13 cellular contexts compared by ENCODE assay signal in genomic region chr2:20185176-20186022, GRCh38. TPM values are rescaled to one million over a fixed set of nuclear protein-coding genes. Genes with fewer than 3 reads are reported as not detected.
DNase-seq lines count a peak whose midpoint lies in the region; ATAC-seq lines count a peak whose summit lies in the region.
"Had no signal": no experiment of that assay in that cellular context is flagged by ENCODE, and none has a peak within 500 bp of the region (broad histone marks: within the 10 kb centered on the region; RNA-seq: fewer than 3 reads in every experiment).

No MANE protein-coding gene starts in this region.

- H3K36me3 Mint-ChIP-seq in dendritic cell treated with granulocyte-macrophage colony-stimulating factor and Interleukin-4, amounts not matched to agents 40 ng/mL and 50 ng/mL, for 4 days (ENCODE audit: low read depth): no peaks in the 10 kb centered on the region
- H3K36me3 Mint-ChIP-seq in naive thymus-derived CD4-positive, alpha-beta T cell: no peaks in the 10 kb centered on the region
- H3K36me3 Mint-ChIP-seq in natural killer cell treated with Interleukin-12 subunit alpha and Interleukin-12 subunit beta and Interleukin-15 and Interleukin-18, amount 100 ng/mL, for 72 hours: no peaks in the 10 kb centered on the region
- H3K36me3 Mint-ChIP-seq: CD4-positive, CD25-positive, alpha-beta regulatory T cell had no signal

- no peaks in the 10 kb centered on the region for H3K9me3 Mint-ChIP-seq in dendritic cell treated with granulocyte-macrophage colony-stimulating factor and Interleukin-4, amounts not matched to agents 40 ng/mL and 50 ng/mL, for 4 days
- no peaks in the 10 kb centered on the region for H3K9me3 Mint-ChIP-seq in naive thymus-derived CD4-positive, alpha-beta T cell
- H3K9me3 Mint-ChIP-seq in natural killer cell treated with Interleukin-12 subunit alpha and Interleukin-12 subunit beta and Interleukin-15 and Interleukin-18, amount 100 ng/mL, for 72 hours: no peaks in the 10 kb centered on the region
- H3K9me3 Mint-ChIP-seq: CD4-positive, CD25-positive, alpha-beta regulatory T cell had no signal

- H3K4me1 Mint-ChIP-seq in dendritic cell treated with granulocyte-macrophage colony-stimulating factor and Interleukin-4, amounts not matched to agents 40 ng/mL and 50 ng/mL, for 4 days (ENCODE audit: low read depth): peaks cover 56% of the 10 kb centered on the region
- H3K4me1 Mint-ChIP-seq in naive thymus-derived CD4-positive, alpha-beta T cell: no peaks in the 10 kb centered on the region
- no peaks in the 10 kb centered on the region for H3K4me1 Mint-ChIP-seq in natural killer cell treated with Interleukin-12 subunit alpha and Interleukin-12 subunit beta and Interleukin-15 and Interleukin-18, amount 100 ng/mL, for 72 hours (ENCODE audit: low read depth in 2 of 2)
- H3K4me1 Mint-ChIP-seq: CD4-positive, CD25-positive, alpha-beta regulatory T cell had no signal

- no peak overlapping the region for H3K27ac ChIP-seq in naive thymus-derived CD4-positive, alpha-beta T cell (ENCODE audit: low read depth, low read length)

- H3K27me3 ChIP-seq in naive thymus-derived CD4-positive, alpha-beta T cell (ENCODE audit: control insufficient read depth in 2 of 2, insufficient read depth in 2 of 2, low read length in 2 of 2): no peaks in the 10 kb centered on the region

- CTCF ChIA-PET in naive thymus-derived CD4-positive, alpha-beta T cell (lab: Charles Lee): no interaction called here

- no peaks in the 10 kb centered on the region for H3K36me3 ChIP-seq in naive thymus-derived CD4-positive, alpha-beta T cell (ENCODE audit: control insufficient read depth in 2 of 3, insufficient read depth in 3 of 3, low read length in 3 of 3)

- ATAC-seq in naive thymus-derived CD4-positive, alpha-beta T cell: peak; percentile 57
- ATAC-seq in natural killer cell treated with Interleukin-12 subunit alpha and Interleukin-12 subunit beta and Interleukin-15 and Interleukin-18, amount 100 ng/mL, for 72 hours: no peak

- intact Hi-C loops in dendritic cell treated with granulocyte-macrophage colony-stimulating factor and Interleukin-4, amounts not matched to agents 40 ng/mL and 50 ng/mL, for 4 days (cut with micrococcal nuclease): no loop called here
- intact Hi-C loops in naive thymus-derived CD4-positive, alpha-beta T cell (cut with micrococcal nuclease): no loop called here

- H3K9me3 ChIP-seq in naive thymus-derived CD4-positive, alpha-beta T cell (ENCODE audit: control insufficient read depth in 2 of 3, low read length in 3 of 3): no peaks in the 10 kb centered on the region

- H3K4me3 ChIP-seq in naive thymus-derived CD4-positive, alpha-beta T cell (ENCODE audit: low read length): no peak overlapping the region

- peaks cover 8% of the 10 kb centered on the region for H3K27me3 Mint-ChIP-seq in dendritic cell treated with granulocyte-macrophage colony-stimulating factor and Interleukin-4, amounts not matched to agents 40 ng/mL and 50 ng/mL, for 4 days
- peaks cover 0 to 5% (median 0%) of the 10 kb centered on the region in 5 donors for H3K27me3 Mint-ChIP-seq in naive thymus-derived CD4-positive, alpha-beta T cell
- H3K27me3 Mint-ChIP-seq in natural killer cell treated with Interleukin-12 subunit alpha and Interleukin-12 subunit beta and Interleukin-15 and Interleukin-18, amount 100 ng/mL, for 72 hours: peaks cover 3 to 8% of the 10 kb centered on the region in 2 donors
- H3K27me3 Mint-ChIP-seq: CD4-positive, CD25-positive, alpha-beta regulatory T cell had no signal

- H3K4me3 Mint-ChIP-seq in dendritic cell treated with granulocyte-macrophage colony-stimulating factor and Interleukin-4, amounts not matched to agents 40 ng/mL and 50 ng/mL, for 4 days: peak overlapping the region; percentile 63
- H3K4me3 Mint-ChIP-seq in naive thymus-derived CD4-positive, alpha-beta T cell: no peak overlapping the region
- H3K4me3 Mint-ChIP-seq in natural killer cell treated with Interleukin-12 subunit alpha and Interleukin-12 subunit beta and Interleukin-15 and Interleukin-18, amount 100 ng/mL, for 72 hours: no peak overlapping the region
- H3K4me3 Mint-ChIP-seq: CD4-positive, CD25-positive, alpha-beta regulatory T cell had no signal

- H3K27ac Mint-ChIP-seq in dendritic cell treated with granulocyte-macrophage colony-stimulating factor and Interleukin-4, amounts not matched to agents 40 ng/mL and 50 ng/mL, for 4 days: peak overlapping the region; percentile 92
- no peak overlapping the region for H3K27ac Mint-ChIP-seq in naive thymus-derived CD4-positive, alpha-beta T cell
- H3K27ac Mint-ChIP-seq in natural killer cell treated with Interleukin-12 subunit alpha and Interleukin-12 subunit beta and Interleukin-15 and Interleukin-18, amount 100 ng/mL, for 72 hours: no peak overlapping the region
- H3K27ac Mint-ChIP-seq: CD4-positive, CD25-positive, alpha-beta regulatory T cell had no signal

- peak; percentile 15 for DNase-seq in COR-L47 (lab: John Stamatoyannopoulos, UW)
- peak; percentile 39 for DNase-seq in NCI-H69 (lab: John Stamatoyannopoulos, UW)
- DNase-seq in naive thymus-derived CD4-positive, alpha-beta T cell: no peak
- no peak for DNase-seq in NCI-H2227 treated with DMSO at 0.1 percent for 48 hours (lab: John Stamatoyannopoulos, UW)
- no peak for DNase-seq in natural killer cell treated with Interleukin-12 subunit alpha and Interleukin-12 subunit beta and Interleukin-15 and Interleukin-18, amount 100 ng/mL, for 72 hours (ENCODE audit: low spot score)
- no peak for DNase-seq in HUDEP-2 (lab: John Stamatoyannopoulos, UW; ENCODE audit: unreplicated experiment in 76 of 76)
- DNase-seq in central memory CD4-positive, alpha-beta T cell: no peak
- DNase-seq: activated T-cell treated with anti-CD3 and anti-CD28 coated beads, Interleukin-2, amount 50 U/mL, for 1 hour; CD4-positive, CD25-positive, alpha-beta regulatory T cell; mammary epithelial cell; NCI-H1105; T-helper 1 cell had no signal

- POLR2A ChIA-PET in naive thymus-derived CD4-positive, alpha-beta T cell (lab: Charles Lee): no interaction called here

- H3K4me1 ChIP-seq in naive thymus-derived CD4-positive, alpha-beta T cell (ENCODE audit: control insufficient read depth in 2 of 2, insufficient read depth in 2 of 2, low read length in 2 of 2): no peaks in the 10 kb centered on the region

RNA-seq across cellular contexts. Expression of gene SDC1, which starts 39.5 kb away (rescaled TPM):
- under 1 TPM in 3 of 5 experiments, not detected in 2; 0.12 to 0.37 (median 0.22) TPM for total RNA-seq in naive thymus-derived CD4-positive, alpha-beta T cell
- not detected for polyA plus RNA-seq in naive thymus-derived CD4-positive, alpha-beta T cell
- total RNA-seq in natural killer cell treated with Interleukin-12 subunit alpha and Interleukin-12 subunit beta and Interleukin-15 and Interleukin-18, amount 100 ng/mL, for 72 hours: not detected
- total RNA-seq: CD4-positive, CD25-positive, alpha-beta regulatory T cell had no signal
- polyA plus RNA-seq: CD4-positive, CD25-positive, alpha-beta regulatory T cell had no signal

Comparison
In these comparisons a context has a peak if more than half of its experiments do, and no peak if none do; other contexts are left out.
1. DNase-seq: peak in COR-L47 (single experiment) and NCI-H69 (single experiment); none in naive thymus-derived CD4-positive, alpha-beta T cell (0 of 9), NCI-H2227 treated with DMSO at 0.1 percent for 48 hours (single experiment), natural killer cell treated with Interleukin-12 subunit alpha and Interleukin-12 subunit beta and Interleukin-15 and Interleukin-18, amount 100 ng/mL, for 72 hours (single experiment), HUDEP-2 (0 of 76) and central memory CD4-positive, alpha-beta T cell (single experiment).